Comparison of ENCODE assay signal across 39 cellular contexts in the genomic region with DNA sequence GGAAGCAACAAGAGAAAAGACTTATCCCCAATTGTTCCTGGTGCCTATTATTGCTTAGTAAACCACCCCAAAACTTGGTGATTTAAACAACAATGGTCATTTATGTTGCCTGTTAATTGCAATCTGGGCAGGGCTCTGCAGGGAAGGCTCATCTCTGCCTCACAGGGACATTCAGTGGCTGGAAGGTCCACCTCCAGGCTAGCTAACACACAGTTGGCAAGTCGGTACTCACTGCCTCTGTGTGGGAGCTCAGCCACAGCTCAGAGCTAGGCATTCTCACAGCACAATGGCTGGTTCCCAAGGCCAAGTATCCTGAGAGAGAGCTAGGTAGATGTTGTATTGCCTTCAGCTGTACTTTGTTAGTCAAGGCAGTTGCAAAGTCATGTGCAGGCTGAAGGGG.
"Had no signal": no experiment of that assay in that cellular context is flagged by ENCODE, and none has a peak within 500 bp of the region (broad histone marks: within the 10 kb centered on the region; RNA-seq: fewer than 3 reads in every experiment).

No MANE protein-coding gene starts in this region.

- H3K27me3 Mint-ChIP-seq: activated naive CD4-positive, alpha-beta T cell treated with anti-CD3 and anti-CD28 coated beads, Interleukin-2, amount 10 ng/mL, durations not matched to agents 7 days and 5 days; activated naive CD4-positive, alpha-beta T cell treated with anti-CD3 and anti-CD28 coated beads, Interleukin-2, amount 50 U/mL, for 24 hours; activated naive CD8-positive, alpha-beta T cell; activated naive CD8-positive, alpha-beta T cell treated with anti-CD3 and anti-CD28 coated beads for 36 hours; activated naive CD8-positive, alpha-beta T cell treated with anti-CD3 and anti-CD28 coated beads, Interleukin-2, amount 10 ng/mL, durations not matched to agents 7 days and 5 days; activated naive CD8-positive, alpha-beta T cell treated with anti-CD3 and anti-CD28 coated beads, Interleukin-2, amount 50 U/mL, for 24 hours; activated T-cell treated with anti-CD3 and anti-CD28 coated beads, Interleukin-2, amount 50 U/mL, for 24 hours; activated T-helper 17 cell treated with anti-CD3 and anti-CD28 coated beads, Interleukin-2, amount 50 U/mL, for 72 hours; brain; central memory CD8-positive, alpha-beta T cell had no signal

- H3K27me3 ChIP-seq: adrenal gland, ascending aorta, body of pancreas, brain microvascular endothelial cell, breast epithelium, cardiac muscle cell had no signal

- H3K4me1 ChIP-seq: adrenal gland, ascending aorta, breast epithelium had no signal

- H3K36me3 ChIP-seq: adrenal gland, brain microvascular endothelial cell, breast epithelium, cardiac muscle cell had no signal

- H3K27ac Mint-ChIP-seq: activated naive CD4-positive, alpha-beta T cell treated with anti-CD3 and anti-CD28 coated beads for 36 hours; activated naive CD4-positive, alpha-beta T cell treated with anti-CD3 and anti-CD28 coated beads, Interleukin-2, amount 10 ng/mL, durations not matched to agents 7 days and 5 days; activated naive CD4-positive, alpha-beta T cell treated with anti-CD3 and anti-CD28 coated beads, Interleukin-2, amount 50 U/mL, for 24 hours; activated naive CD4-positive, alpha-beta T cell treated with anti-CD3 and anti-CD28 coated beads, Interleukin-2, amount 50 U/mL, for 72 hours; activated naive CD8-positive, alpha-beta T cell; activated naive CD8-positive, alpha-beta T cell treated with anti-CD3 and anti-CD28 coated beads for 36 hours; activated naive CD8-positive, alpha-beta T cell treated with anti-CD3 and anti-CD28 coated beads, Interleukin-2, amount 10 ng/mL, durations not matched to agents 7 days and 5 days; activated naive CD8-positive, alpha-beta T cell treated with anti-CD3 and anti-CD28 coated beads, Interleukin-2, amount 50 U/mL, for 24 hours; activated T-cell treated with anti-CD3 and anti-CD28 coated beads, Interleukin-2, amount 50 U/mL, for 24 hours; activated T-cell treated with anti-CD3 and anti-CD28 coated beads, Interleukin-2, amount 50 U/mL, for 72 hours; activated T-helper 1 cell treated with anti-CD3 and anti-CD28 coated beads, Interleukin-12 subunit alpha, Interleukin-12 subunit beta, Interleukin-2, Interleukin-4 antibody, amounts not matched to agents 30 ng/mL and 10 ng/mL and 1 ng/mL, durations not matched to agents 14 hours and 24 hours and 36 hours; activated T-helper 17 cell treated with anti-CD3 and anti-CD28 coated beads, Interleukin-2, amount 50 U/mL, for 72 hours; activated T-helper 2 cell treated with anti-CD3 and anti-CD28 coated beads, Interferon-gamma antibody, Interleukin-2, Interleukin-4, amounts not matched to agents 10 μg/mL and 5 μg/mL and 100 μg/mL, durations not matched to agents 14 hours and 24 hours and 36 hours; brain had no signal

- H3K9me3 Mint-ChIP-seq: activated naive CD4-positive, alpha-beta T cell treated with anti-CD3 and anti-CD28 coated beads for 36 hours; activated naive CD4-positive, alpha-beta T cell treated with anti-CD3 and anti-CD28 coated beads, Interleukin-2, amount 10 ng/mL, durations not matched to agents 7 days and 5 days; activated naive CD4-positive, alpha-beta T cell treated with anti-CD3 and anti-CD28 coated beads, Interleukin-2, amount 50 U/mL, for 24 hours; activated naive CD4-positive, alpha-beta T cell treated with anti-CD3 and anti-CD28 coated beads, Interleukin-2, amount 50 U/mL, for 72 hours; activated naive CD8-positive, alpha-beta T cell treated with anti-CD3 and anti-CD28 coated beads for 36 hours; activated naive CD8-positive, alpha-beta T cell treated with anti-CD3 and anti-CD28 coated beads, Interleukin-2, amount 50 U/mL, for 24 hours; activated T-cell treated with anti-CD3 and anti-CD28 coated beads, Interleukin-2, amount 50 U/mL, for 24 hours; activated T-cell treated with anti-CD3 and anti-CD28 coated beads, Interleukin-2, amount 50 U/mL, for 4 hours; activated T-cell treated with anti-CD3 and anti-CD28 coated beads, Interleukin-2, amount 50 U/mL, for 72 hours; activated T-helper 1 cell treated with anti-CD3 and anti-CD28 coated beads, Interleukin-12 subunit alpha, Interleukin-12 subunit beta, Interleukin-2, Interleukin-4 antibody, amounts not matched to agents 30 ng/mL and 10 ng/mL and 1 ng/mL, durations not matched to agents 14 hours and 24 hours and 36 hours; activated T-helper 17 cell treated with anti-CD3 and anti-CD28 coated beads, Interleukin-2, amount 50 U/mL, for 72 hours; activated T-helper 2 cell treated with anti-CD3 and anti-CD28 coated beads, Interferon-gamma antibody, Interleukin-2, Interleukin-4, amounts not matched to agents 10 μg/mL and 5 μg/mL and 100 μg/mL, durations not matched to agents 14 hours and 24 hours and 36 hours; brain; central memory CD8-positive, alpha-beta T cell had no signal

- DNase-seq: activated effector memory CD4-positive, alpha-beta T cell treated with anti-CD3 and anti-CD28 coated beads, Interleukin-2, amount 50 U/mL, for 16 hours; activated effector memory CD4-positive, alpha-beta T cell treated with Interleukin-2 at 50 U/mL for 16 hours; activated gamma-delta T cell; activated gamma-delta T cell treated with Interleukin-2 at 50 U/mL for 16 hours; activated naive CD4-positive, alpha-beta T cell; activated naive CD4-positive, alpha-beta T cell treated with anti-CD3 and anti-CD28 coated beads for 36 hours; activated naive CD4-positive, alpha-beta T cell treated with anti-CD3 and anti-CD28 coated beads, Interleukin-2, amount 10 ng/mL, durations not matched to agents 7 days and 5 days; activated naive CD4-positive, alpha-beta T cell treated with anti-CD3 and anti-CD28 coated beads, Interleukin-2, amount 50 U/mL, for 16 hours; activated naive CD4-positive, alpha-beta T cell treated with Interleukin-2 at 50 U/mL for 16 hours; activated naive CD8-positive, alpha-beta T cell treated with anti-CD3 and anti-CD28 coated beads for 36 hours; activated naive CD8-positive, alpha-beta T cell treated with anti-CD3 and anti-CD28 coated beads, Interleukin-2, amount 10 ng/mL, durations not matched to agents 7 days and 5 days; activated naive CD8-positive, alpha-beta T cell treated with anti-CD3 and anti-CD28 coated beads, Interleukin-2, amount 50 U/mL, for 24 hours; activated T-cell treated with anti-CD3 and anti-CD28 coated beads, Interleukin-2, amount 50 U/mL, for 1 hour; activated T-cell treated with anti-CD3 and anti-CD28 coated beads, Interleukin-2, amount 50 U/mL, for 24 hours; activated T-cell treated with anti-CD3 and anti-CD28 coated beads, Interleukin-2, amount 50 U/mL, for 4 hours; activated T-cell treated with anti-CD3 and anti-CD28 coated beads, Interleukin-2, amount 50 U/mL, for 48 hours; activated T-cell treated with anti-CD3 and anti-CD28 coated beads, Interleukin-2, amount 50 U/mL, for 72 hours; adrenal gland; amniotic stem cell; amygdala; anterior cingulate cortex; aorta; body of pancreas; brain microvascular endothelial cell; caudate nucleus; central memory CD4-positive, alpha-beta T cell; cerebellar nuclear complex had no signal

- H3K4me1 Mint-ChIP-seq: activated naive CD4-positive, alpha-beta T cell treated with anti-CD3 and anti-CD28 coated beads, Interleukin-2, amount 10 ng/mL, durations not matched to agents 7 days and 5 days; activated naive CD8-positive, alpha-beta T cell treated with anti-CD3 and anti-CD28 coated beads, Interleukin-2, amount 10 ng/mL, durations not matched to agents 7 days and 5 days; activated naive CD8-positive, alpha-beta T cell treated with anti-CD3 and anti-CD28 coated beads, Interleukin-2, amount 50 U/mL, for 24 hours; activated T-helper 17 cell treated with anti-CD3 and anti-CD28 coated beads, Interleukin-2, amount 50 U/mL, for 72 hours; brain had no signal

- FAIRE-seq: astrocyte had no signal

- H3K27ac ChIP-seq: adrenal gland, ascending aorta, body of pancreas, brain microvascular endothelial cell, breast epithelium, cardiac muscle cell had no signal

- H3K4me3 Mint-ChIP-seq: activated naive CD4-positive, alpha-beta T cell treated with anti-CD3 and anti-CD28 coated beads for 36 hours; activated naive CD4-positive, alpha-beta T cell treated with anti-CD3 and anti-CD28 coated beads, Interleukin-2, amount 10 ng/mL, durations not matched to agents 7 days and 5 days; activated naive CD4-positive, alpha-beta T cell treated with anti-CD3 and anti-CD28 coated beads, Interleukin-2, amount 50 U/mL, for 24 hours; activated naive CD8-positive, alpha-beta T cell; activated naive CD8-positive, alpha-beta T cell treated with anti-CD3 and anti-CD28 coated beads for 36 hours; activated naive CD8-positive, alpha-beta T cell treated with anti-CD3 and anti-CD28 coated beads, Interleukin-2, amount 10 ng/mL, durations not matched to agents 7 days and 5 days; activated naive CD8-positive, alpha-beta T cell treated with anti-CD3 and anti-CD28 coated beads, Interleukin-2, amount 50 U/mL, for 24 hours; activated T-cell treated with anti-CD3 and anti-CD28 coated beads, Interleukin-2, amount 50 U/mL, for 24 hours; activated T-cell treated with anti-CD3 and anti-CD28 coated beads, Interleukin-2, amount 50 U/mL, for 4 hours; activated T-cell treated with anti-CD3 and anti-CD28 coated beads, Interleukin-2, amount 50 U/mL, for 72 hours; activated T-helper 1 cell treated with anti-CD3 and anti-CD28 coated beads, Interleukin-12 subunit alpha, Interleukin-12 subunit beta, Interleukin-2, Interleukin-4 antibody, amounts not matched to agents 30 ng/mL and 10 ng/mL and 1 ng/mL, durations not matched to agents 14 hours and 24 hours and 36 hours; activated T-helper 17 cell treated with anti-CD3 and anti-CD28 coated beads, Interleukin-2, amount 50 U/mL, for 72 hours; brain; central memory CD8-positive, alpha-beta T cell had no signal

- H3K9me3 ChIP-seq: adrenal gland, ascending aorta, body of pancreas, breast epithelium had no signal

- H3K4me3 ChIP-seq: adrenal gland, ascending aorta, body of pancreas, breast epithelium, cardiac muscle cell had no signal

- ATAC-seq: activated naive CD4-positive, alpha-beta T cell treated with anti-CD3 and anti-CD28 coated beads, Interleukin-2, amount 50 U/mL, for 72 hours; activated naive CD8-positive, alpha-beta T cell treated with anti-CD3 and anti-CD28 coated beads, Interleukin-2, amount 50 U/mL, for 24 hours; activated T-cell treated with anti-CD3 and anti-CD28 coated beads, Interleukin-2, amount 50 U/mL, for 4 hours; activated T-cell treated with anti-CD3 and anti-CD28 coated beads, Interleukin-2, amount 50 U/mL, for 72 hours; activated T-helper 17 cell treated with anti-CD3 and anti-CD28 coated beads, Interleukin-2, amount 50 U/mL, for 72 hours; body of pancreas had no signal
